15 cellular contexts compared by ENCODE assay signal in genomic region chr1:153190373-153190772, GRCh38. TPM values are rescaled to one million over a fixed set of nuclear protein-coding genes. Genes with fewer than 3 reads are reported as not detected.
DNase-seq lines count a peak whose midpoint lies in the region; ATAC-seq and TF ChIP-seq lines count a peak whose summit lies in the region.
"Had no signal": no experiment of that assay in that cellular context is flagged by ENCODE, and none has a peak within 500 bp of the region (broad histone marks: within the 10 kb centered on the region; RNA-seq: fewer than 3 reads in every experiment).

No MANE protein-coding gene starts in this region.

- ATAC-seq in HG02610 (IDR thresholded peaks at IDR 0.05; ENCODE audit: unreplicated experiment) (no peak), GM18498 (IDR thresholded peaks at IDR 0.05; ENCODE audit: unreplicated experiment) (no peak), psoas muscle (no peak)
- ATAC-seq: stimulated activated naive CD8-positive, alpha-beta T cell treated with anti-CD3 and anti-CD28 coated beads, Interleukin-15, Interleukin-2, amounts not matched to agents 100 U/mL and 50 U/mL, for 24 hours had no signal

- WGBS in stomach, 5 donors = 3 to 11% (median 5%) methylated on average over 3 of the region's 3 CpGs
- WGBS in psoas muscle, 3 donors = 8 to 15% (median 10%) methylated on average over 3 of the region's 3 CpGs

- no peak for TF ChIP-seq EP300 in stomach (IDR thresholded peaks at IDR 0.05)

- H3K9me3 ChIP-seq in stomach (peaks cover 0 to 8% (median 7%) of the 10 kb centered on the region in 4 donors), psoas muscle (no peaks in the 10 kb centered on the region)

- no peak for DNase-seq in GM13976 (ENCODE audit: low spot score)
- peak; percentile 15 for DNase-seq in NCI-H748 treated with DMSO at 0.1 percent for 48 hours (lab: John Stamatoyannopoulos, UW)
- no peak for DNase-seq in fibroblast of mammary gland (ENCODE audit: low read depth)
- no peak for DNase-seq in stomach
- no peak for DNase-seq in psoas muscle
- DNase-seq: activated CD4-positive, alpha-beta T cell treated with anti-CD3 and anti-CD28 coated beads, Interleukin-2, amount 10 ng/mL, durations not matched to agents 7 days and 5 days; left ventricle myocardium inferior; NCI-H1048; occipital lobe; Right ventricle myocardium superior; stimulated activated naive CD8-positive, alpha-beta T cell treated with anti-CD3 and anti-CD28 coated beads, Interleukin-15, Interleukin-2, amounts not matched to agents 100 U/mL and 50 U/mL, for 24 hours had no signal

- H3K4me3 ChIP-seq in fibroblast of mammary gland (ENCODE audit: control insufficient read depth, low read depth, low read length) (no peak overlapping the region), stomach (no peak overlapping the region), psoas muscle (no peak overlapping the region)
- H3K4me3 ChIP-seq: left ventricle myocardium inferior had no signal

- H3K4me1 ChIP-seq in stomach (no peaks in the 10 kb centered on the region), psoas muscle (no peaks in the 10 kb centered on the region)
- H3K4me1 ChIP-seq: left ventricle myocardium inferior had no signal

- no peak overlapping the region for H3K27ac ChIP-seq in 22Rv1
- no peak overlapping the region for H3K27ac ChIP-seq in stomach
- no peak overlapping the region for H3K27ac ChIP-seq in psoas muscle
- H3K27ac ChIP-seq: left ventricle myocardium inferior had no signal

- H3K27me3 ChIP-seq in stomach = peaks cover 0 to 40% (median 3%) of the 10 kb centered on the region in 3 donors
- H3K27me3 ChIP-seq in psoas muscle (ENCODE audit: insufficient read depth in 3 of 3, low read length in 2 of 3) = peaks cover 0 to 7% (median 2%) of the 10 kb centered on the region in 3 donors

- TF ChIP-seq CTCF in 22Rv1 (IDR thresholded peaks at IDR 0.05) = peak; percentile 67
- peak; percentile 20 for TF ChIP-seq CTCF in GM13976 (IDR thresholded peaks at IDR 0.05; ENCODE audit: borderline replicate concordance, control extremely low read depth, extremely low read depth, insufficient read depth, missing control alignments)
- peak; percentile 9 for TF ChIP-seq CTCF in fibroblast of mammary gland (conservative IDR thresholded peaks at IDR 0.05; ENCODE audit: control insufficient read depth, insufficient read depth, low read depth, low read length)
- peak in 2 of 7 experiments; percentile 19 to 54 for TF ChIP-seq CTCF in stomach (IDR thresholded peaks at IDR 0.05)
- no peak for TF ChIP-seq CTCF in psoas muscle (IDR thresholded peaks at IDR 0.05)

- intact Hi-C loops in stomach (cut with DNase I; ENCODE audit: low total_unique reads) (no loop called here), psoas muscle (cut with DNase I) (no loop called here)

- TF ChIP-seq POLR2A in stomach (IDR thresholded peaks at IDR 0.05) = no peak

- in situ Hi-C loops in GM13976 (cut with MboI; ENCODE audit: low sequenced_read_pairs, unreplicated experiment) = loop anchor here (25.0 kb wide), 1 partner anchor 228 kb away; the partner anchor contains the start of gene SPRR4

- H3K36me3 ChIP-seq in stomach (no peaks in the 10 kb centered on the region), psoas muscle (ENCODE audit: insufficient read depth in 1 of 2, low read depth in 1 of 2) (no peaks in the 10 kb centered on the region)
- H3K36me3 ChIP-seq: left ventricle myocardium inferior had no signal

RNA-seq across cellular contexts. Expression of gene LELP1, which starts 12.9 kb away (rescaled TPM):
- total RNA-seq in stomach (not detected), psoas muscle (not detected)
- polyA plus RNA-seq in stomach (not detected), psoas muscle (not detected)
- total RNA-seq: activated CD4-positive, alpha-beta T cell treated with anti-CD3 and anti-CD28 coated beads, Interleukin-2, amount 10 ng/mL, durations not matched to agents 7 days and 5 days; cerebellum; left ventricle myocardium inferior; occipital lobe; Right ventricle myocardium superior had no signal

RNA-seq across cellular contexts. Expression of gene PRR9, which starts 27.0 kb away (rescaled TPM):
- not detected for total RNA-seq in stomach
- polyA plus RNA-seq in stomach = not detected
- not detected for total RNA-seq in psoas muscle
- under 1 TPM in 1 of 3 donors, not detected in 2; 0.04 TPM for polyA plus RNA-seq in psoas muscle
- total RNA-seq: activated CD4-positive, alpha-beta T cell treated with anti-CD3 and anti-CD28 coated beads, Interleukin-2, amount 10 ng/mL, durations not matched to agents 7 days and 5 days; cerebellum; left ventricle myocardium inferior; occipital lobe; Right ventricle myocardium superior had no signal

RNA-seq across cellular contexts. Expression of gene SPRR2G, which starts 39.7 kb away (rescaled TPM):
- total RNA-seq in stomach (not detected), psoas muscle (not detected)
- polyA plus RNA-seq in stomach (under 1 TPM in 1 of 3 donors, not detected in 2; 0.75 TPM), psoas muscle (not detected)
- total RNA-seq: activated CD4-positive, alpha-beta T cell treated with anti-CD3 and anti-CD28 coated beads, Interleukin-2, amount 10 ng/mL, durations not matched to agents 7 days and 5 days; cerebellum; left ventricle myocardium inferior; occipital lobe; Right ventricle myocardium superior had no signal
